Comparison of ENCODE assay signal across 1 cellular context in the genomic region with DNA sequence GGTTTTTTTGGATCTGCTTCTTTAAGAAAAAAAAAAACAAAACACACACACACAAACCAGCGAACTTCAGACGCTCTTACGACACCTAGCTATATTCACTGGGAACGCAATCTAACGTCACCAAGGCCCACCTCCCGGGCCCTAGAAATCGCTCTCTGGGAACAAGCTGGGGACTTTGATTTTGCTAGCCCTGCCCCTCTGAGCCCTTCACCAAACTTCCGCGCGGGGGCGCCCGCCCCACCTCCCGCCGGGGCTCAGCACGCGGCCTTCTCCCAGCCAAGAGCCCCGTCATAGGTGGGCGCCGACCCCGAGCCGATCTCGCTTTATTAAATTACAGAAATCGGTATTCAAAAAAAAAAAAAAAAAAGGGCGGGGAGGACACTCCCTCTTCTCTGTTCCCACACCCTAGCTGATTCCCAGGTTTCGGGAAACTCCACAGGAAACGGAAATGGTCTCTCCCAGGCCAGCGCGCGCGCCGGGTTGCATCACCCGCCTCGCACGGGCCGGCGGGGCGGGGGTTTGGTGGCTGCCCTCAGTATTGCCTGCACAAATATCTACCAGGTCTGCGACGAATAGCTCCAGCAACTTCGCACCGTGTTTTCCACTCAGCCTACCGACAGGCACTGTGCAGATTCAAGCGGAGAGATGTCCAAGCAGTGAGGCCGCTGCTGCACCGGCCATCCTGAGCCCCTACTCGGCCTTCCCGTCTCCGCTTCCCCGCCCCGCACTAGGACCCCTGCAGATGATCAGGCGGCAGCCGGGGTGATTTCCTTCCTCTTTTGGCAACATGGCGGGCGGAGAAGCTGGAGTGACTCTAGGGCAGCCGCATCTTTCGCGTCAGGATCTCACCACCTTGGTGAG.
TF ChIP-seq lines count a peak whose summit lies in the region.

Gene EIF2S3, plus strand, starts transcription at position 775 of the 861 bp plus-strand sequence. Its CDS starts 13 bp downstream, at position 788.

TF ChIP-seq in GM12878, 131 proteins besides CTCF, POLR2A, EP300 and RAD21 (continued from another document and continues in another):
- TF ChIP-seq, protein P1, sequence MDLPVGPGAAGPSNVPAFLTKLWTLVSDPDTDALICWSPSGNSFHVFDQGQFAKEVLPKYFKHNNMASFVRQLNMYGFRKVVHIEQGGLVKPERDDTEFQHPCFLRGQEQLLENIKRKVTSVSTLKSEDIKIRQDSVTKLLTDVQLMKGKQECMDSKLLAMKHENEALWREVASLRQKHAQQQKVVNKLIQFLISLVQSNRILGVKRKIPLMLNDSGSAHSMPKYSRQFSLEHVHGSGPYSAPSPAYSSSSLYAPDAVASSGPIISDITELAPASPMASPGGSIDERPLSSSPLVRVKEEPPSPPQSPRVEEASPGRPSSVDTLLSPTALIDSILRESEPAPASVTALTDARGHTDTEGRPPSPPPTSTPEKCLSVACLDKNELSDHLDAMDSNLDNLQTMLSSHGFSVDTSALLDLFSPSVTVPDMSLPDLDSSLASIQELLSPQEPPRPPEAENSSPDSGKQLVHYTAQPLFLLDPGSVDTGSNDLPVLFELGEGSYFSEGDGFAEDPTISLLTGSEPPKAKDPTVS (IDR thresholded peaks at IDR 0.05; ENCODE audit: low read depth, low read length), result peak; percentile 67; the same call in 1 of the 2 replicates
- TF ChIP-seq USF1 (IDR thresholded peaks at IDR 0.05; ENCODE audit: borderline replicate concordance, extremely low read length, insufficient read depth, low read depth, low read length) (no peak), RELB (IDR thresholded peaks at IDR 0.05; ENCODE audit: low read depth) (peak; percentile 97), HDGF (IDR thresholded peaks at IDR 0.05) (0 out of 2 replicates have a peak, but pooled peaks have one; percentile 16), RELA (IDR thresholded peaks at IDR 0.05; ENCODE audit: borderline replicate concordance, partially characterized antibody) (peak; percentile 93), MEF2B (IDR thresholded peaks at IDR 0.05; ENCODE audit: partially characterized antibody, poor library complexity, severe bottlenecking) (peak; percentile 62), TARDBP (IDR thresholded peaks at IDR 0.05; ENCODE audit: borderline replicate concordance) (no peak), NRF1 (conservative IDR thresholded peaks at IDR 0.05; ENCODE audit: low read depth, low read length) (no peak), JUND (IDR thresholded peaks at IDR 0.05; ENCODE audit: low read depth, low read length) (0 out of 2 replicates have a peak, but pooled peaks have one; percentile 74), KDM1A (IDR thresholded peaks at IDR 0.05; ENCODE audit: borderline replicate concordance) (no peak), YY1 (IDR thresholded peaks at IDR 0.05; ENCODE audit: low read depth, low read length) (peak; percentile 98), ZZZ3 (IDR thresholded peaks at IDR 0.05; ENCODE audit: control insufficient read depth, insufficient read length, low read depth) (no peak), BRCA1 (IDR thresholded peaks at IDR 0.05; ENCODE audit: low read depth, low read length) (no peak), CEBPZ (IDR thresholded peaks at IDR 0.05; ENCODE audit: low read depth, low read length) (no peak), IRF5 (IDR thresholded peaks at IDR 0.05; ENCODE audit: borderline replicate concordance) (peak; percentile 96), ZNF207 (IDR thresholded peaks at IDR 0.05; ENCODE audit: borderline replicate concordance) (peak; percentile 88; the same call in 1 of the 2 replicates), ESRRA (IDR thresholded peaks at IDR 0.05; ENCODE audit: low read length) (0 out of 2 replicates have a peak, but pooled peaks have one; percentile 61), SREBF2 (IDR thresholded peaks at IDR 0.05; ENCODE audit: low read length) (peak; percentile 39; the same call in 1 of the 2 replicates), CEBPB (IDR thresholded peaks at IDR 0.05; ENCODE audit: borderline replicate concordance in 1 of 2, low read depth in 2 of 2, low read length in 2 of 2) (peak in 1 of 2 experiments; percentile 94; a peak in 2 of 4 replicates), MLLT1 (IDR thresholded peaks at IDR 0.05) (peak; percentile 73; the same call in 1 of the 2 replicates), CHD1 (IDR thresholded peaks at IDR 0.05; ENCODE audit: low read depth, low read length) (no peak), TCF3 (IDR thresholded peaks at IDR 0.05; ENCODE audit: borderline replicate concordance, insufficient read depth, low read depth, low read length) (peak; percentile 15; the same call in 1 of the 2 replicates), SMC3 (IDR thresholded peaks at IDR 0.05; ENCODE audit: borderline replicate concordance, low read length) (peak; percentile 40; the same call in 1 of the 2 replicates), EZH2 (IDR thresholded peaks at IDR 0.05; ENCODE audit: borderline replicate concordance, control insufficient read depth, low read depth, low read length) (no peak), NR2F1 (conservative IDR thresholded peaks at IDR 0.05) (0 out of 2 replicates have a peak, but pooled peaks have one; percentile 26), ASH2L (IDR thresholded peaks at IDR 0.05; ENCODE audit: borderline replicate concordance, low read depth) (no peak), MXI1 (IDR thresholded peaks at IDR 0.05; ENCODE audit: low read depth, low read length) (peak; percentile 79), PAX8 (IDR thresholded peaks at IDR 0.05) (no peak), SMAD5 (IDR thresholded peaks at IDR 0.05; ENCODE audit: low read depth) (peak; percentile 92), LARP7 (IDR thresholded peaks at IDR 0.05) (no peak; the same call in 1 of the 2 replicates), CUX1 (IDR thresholded peaks at IDR 0.05; ENCODE audit: insufficient replicate concordance, low read depth, low read length) (peak; percentile 64), SPI1 (IDR thresholded peaks at IDR 0.05; ENCODE audit: borderline replicate concordance, insufficient read depth, low read depth, low read length) (peak; percentile 53; the same call in 1 of the 2 replicates), MYB (IDR thresholded peaks at IDR 0.05; ENCODE audit: borderline replicate concordance, low read depth, low read length) (peak; percentile 97), WRNIP1 (IDR thresholded peaks at IDR 0.05; ENCODE audit: borderline replicate concordance, low read depth, low read length) (no peak), MEF2A (IDR thresholded peaks at IDR 0.05; ENCODE audit: insufficient read depth, low read depth, low read length) (0 out of 2 replicates have a peak, but pooled peaks have one; percentile 25), SUZ12 (IDR thresholded peaks at IDR 0.05; ENCODE audit: unreplicated experiment) (no peak), JUNB (IDR thresholded peaks at IDR 0.05) (no peak)
- TF ChIP-seq, protein P2, sequence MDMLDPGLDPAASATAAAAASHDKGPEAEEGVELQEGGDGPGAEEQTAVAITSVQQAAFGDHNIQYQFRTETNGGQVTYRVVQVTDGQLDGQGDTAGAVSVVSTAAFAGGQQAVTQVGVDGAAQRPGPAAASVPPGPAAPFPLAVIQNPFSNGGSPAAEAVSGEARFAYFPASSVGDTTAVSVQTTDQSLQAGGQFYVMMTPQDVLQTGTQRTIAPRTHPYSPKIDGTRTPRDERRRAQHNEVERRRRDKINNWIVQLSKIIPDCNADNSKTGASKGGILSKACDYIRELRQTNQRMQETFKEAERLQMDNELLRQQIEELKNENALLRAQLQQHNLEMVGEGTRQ (IDR thresholded peaks at IDR 0.05; ENCODE audit: borderline replicate concordance, low read depth, low read length), result no peak; the same call in 1 of the 2 replicates
